Comparison of ENCODE assay signal across 21 cellular contexts in the genomic region with DNA sequence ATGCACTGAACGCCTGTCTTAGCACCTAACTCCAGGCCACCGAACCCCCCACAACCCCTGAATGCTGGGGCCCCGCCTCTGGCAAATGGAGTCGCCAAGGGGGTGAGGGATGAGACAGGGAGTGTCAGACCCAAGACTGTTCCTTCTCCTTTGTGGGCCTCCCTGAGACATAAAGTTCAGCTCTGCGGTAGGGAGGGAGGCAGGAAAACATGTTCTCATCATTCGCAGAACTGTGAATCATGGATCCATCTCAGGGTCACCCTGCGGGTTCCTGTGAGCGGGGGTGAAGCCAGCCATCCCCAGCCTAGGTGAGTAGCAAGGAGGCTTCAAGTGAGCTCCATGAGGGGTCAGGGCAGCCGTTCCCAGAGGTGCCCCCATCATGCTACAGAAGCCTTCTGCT. TPM values are rescaled to one million over a fixed set of nuclear protein-coding genes. Genes with fewer than 3 reads are reported as not detected.
DNase-seq lines count a peak whose midpoint lies in the region; ATAC-seq and TF ChIP-seq lines count a peak whose summit lies in the region.
"Had no signal": no experiment of that assay in that cellular context is flagged by ENCODE, and none has a peak within 500 bp of the region (broad histone marks: within the 10 kb centered on the region; RNA-seq: fewer than 3 reads in every experiment).

No MANE protein-coding gene starts in this region.

- H3K4me3 Mint-ChIP-seq in T-helper 1 cell treated with Interleukin-12 subunit alpha and Interleukin-12 subunit beta and Interleukin-4 antibody, amounts not matched to agents 30 μg/mL and 1 μg/mL, for 36 hours: peak overlapping the region; percentile 0
- H3K4me3 Mint-ChIP-seq: CD14-positive monocyte, mesothelial cell of epicardium had no signal

- H2AFZ ChIP-seq in neuronal stem cell (ENCODE audit: low read length): no peak overlapping the region
- H2AFZ ChIP-seq: hepatocyte had no signal

- H2BK120ac ChIP-seq in neuronal stem cell (ENCODE audit: low read depth, low read length): no peak overlapping the region

- H3K4me3 ChIP-seq in neuronal stem cell (ENCODE audit: low read length in 2 of 2): no peak overlapping the region
- no peak overlapping the region for H3K4me3 ChIP-seq in sigmoid colon
- H3K4me3 ChIP-seq: hepatocyte, right atrium auricular region had no signal

- no peak for ATAC-seq in HG03139 (IDR thresholded peaks at IDR 0.05; ENCODE audit: unreplicated experiment)

- no peak overlapping the region for H3K23ac ChIP-seq in neuronal stem cell (ENCODE audit: low read depth, low read length, poor library complexity)

- no peak overlapping the region for H3K4me2 ChIP-seq in neuronal stem cell (ENCODE audit: insufficient read depth, low read length, poor library complexity, severe bottlenecking)
- H3K4me2 ChIP-seq: hepatocyte had no signal

- no peak overlapping the region for H2BK5ac ChIP-seq in neuronal stem cell (ENCODE audit: low read length)

- no CpG with 5 or more reads among the region's 9 CpGs for WGBS in neuronal stem cell (ENCODE audit: extremely low coverage in 2 of 2, insufficient read length in 2 of 2, insufficient replicate concordance in 1 of 2), 2 donors
- 84 to 88% methylated on average over 9 of the region's 9 CpGs for WGBS in sigmoid colon, 2 donors

- no peak for TF ChIP-seq POLR2A in sigmoid colon (IDR thresholded peaks at IDR 0.05)

- H3K18ac ChIP-seq in neuronal stem cell (ENCODE audit: low read length): peak overlapping the region; percentile 69

- H3K4me1 ChIP-seq in neuronal stem cell (ENCODE audit: control insufficient read depth in 2 of 2, insufficient read depth in 1 of 2, low read depth in 1 of 2, low read length in 2 of 2) (peaks cover 0 to 6% of the 10 kb centered on the region in 2 donors), sigmoid colon (no peaks in the 10 kb centered on the region)
- H3K4me1 ChIP-seq: right atrium auricular region had no signal

- no peaks in the 10 kb centered on the region for H3K79me1 ChIP-seq in neuronal stem cell (ENCODE audit: low read depth, low read length)

- no peak overlapping the region for H3K4ac ChIP-seq in neuronal stem cell (ENCODE audit: low read length)

- no peak overlapping the region for H4K91ac ChIP-seq in neuronal stem cell (ENCODE audit: low read depth, low read length, poor library complexity)

- peak overlapping the region; percentile 97 for H3K27ac Mint-ChIP-seq in T-helper 1 cell treated with Interleukin-12 subunit alpha and Interleukin-12 subunit beta and Interleukin-4 antibody, amounts not matched to agents 30 μg/mL and 1 μg/mL, for 36 hours
- H3K27ac Mint-ChIP-seq: mesothelial cell of epicardium had no signal

- H3K27me3 ChIP-seq in neuronal stem cell (ENCODE audit: control insufficient read depth in 3 of 3, insufficient read depth in 3 of 3, low read depth in 1 of 3, low read length in 3 of 3): peaks cover 0 to 56% (median 2%) of the 10 kb centered on the region in 3 experiments
- peaks cover 0 to 40% (median 0%) of the 10 kb centered on the region in 3 donors for H3K27me3 ChIP-seq in sigmoid colon
- H3K27me3 ChIP-seq: hepatocyte, right atrium auricular region had no signal

- H2BK12ac ChIP-seq in neuronal stem cell (ENCODE audit: low read length): no peak overlapping the region

- TF ChIP-seq EP300 in sigmoid colon (IDR thresholded peaks at IDR 0.05): no peak

- intact Hi-C loops in sigmoid colon (cut with DNase I): no loop called here

- H3K27me3 Mint-ChIP-seq in T-helper 1 cell treated with Interleukin-12 subunit alpha and Interleukin-12 subunit beta and Interleukin-4 antibody, amounts not matched to agents 30 μg/mL and 1 μg/mL, for 36 hours (ENCODE audit: low read depth): no peaks in the 10 kb centered on the region

- H3K14ac ChIP-seq in neuronal stem cell (ENCODE audit: low read length): no peak overlapping the region

- H2AK5ac ChIP-seq in neuronal stem cell (ENCODE audit: low read depth, low read length): peak overlapping the region; percentile 81

- H3K9me3 Mint-ChIP-seq in T-helper 1 cell treated with Interleukin-12 subunit alpha and Interleukin-12 subunit beta and Interleukin-4 antibody, amounts not matched to agents 30 μg/mL and 1 μg/mL, for 36 hours: no peaks in the 10 kb centered on the region
- H3K9me3 Mint-ChIP-seq: mesothelial cell of epicardium had no signal

- TF ChIP-seq CTCF in sigmoid colon (IDR thresholded peaks at IDR 0.05): no peak

- H2BK15ac ChIP-seq in neuronal stem cell (ENCODE audit: low read length): no peak overlapping the region

- H3K4me1 Mint-ChIP-seq in T-helper 1 cell treated with Interleukin-12 subunit alpha and Interleukin-12 subunit beta and Interleukin-4 antibody, amounts not matched to agents 30 μg/mL and 1 μg/mL, for 36 hours (ENCODE audit: low read depth): peaks cover 57% of the 10 kb centered on the region

- H3K36me3 ChIP-seq in neuronal stem cell (replicated peaks in 1 of 2; ENCODE audit: control insufficient read depth in 2 of 2, insufficient read depth in 2 of 2, low read length in 2 of 2) (no peaks in the 10 kb centered on the region), sigmoid colon (no peaks in the 10 kb centered on the region)
- H3K36me3 ChIP-seq: right atrium auricular region, WERI-Rb-1 had no signal

- peak overlapping the region; percentile 38 for H3K9ac ChIP-seq in neuronal stem cell (ENCODE audit: low read depth, low read length, poor library complexity)

- H4K8ac ChIP-seq in neuronal stem cell (ENCODE audit: low read depth, low read length): no peak overlapping the region

- H3K9me3 ChIP-seq in neuronal stem cell (replicated peaks in 1 of 2; ENCODE audit: control insufficient read depth in 2 of 2, insufficient read depth in 1 of 2, low read depth in 1 of 2, low read length in 2 of 2) (no peaks in the 10 kb centered on the region), sigmoid colon (no peaks in the 10 kb centered on the region)
- H3K9me3 ChIP-seq: right atrium auricular region had no signal

- H3K27ac ChIP-seq in neuronal stem cell (replicated peaks; ENCODE audit: low read length): no peak overlapping the region
- no peak overlapping the region for H3K27ac ChIP-seq in sigmoid colon
- H3K27ac ChIP-seq: hepatocyte, right atrium auricular region, RWPE1, WERI-Rb-1 had no signal

- DNase-seq in activated CD4-positive, alpha-beta T cell treated with anti-CD3 and anti-CD28 coated beads for 4 hours: peak; percentile 32 to 46
- no peak for DNase-seq in activated CD4-positive, alpha-beta T cell treated with anti-CD3 and anti-CD28 coated beads, Interleukin-2, amount 50 U/mL, for 1 hour
- DNase-seq in activated T-helper 9 cell treated with anti-CD3 and anti-CD28 coated beads, Interleukin-2, amount 50 U/mL, for 16 hours (ENCODE audit: low read depth): peak; percentile 34
- DNase-seq in neuronal stem cell (ENCODE audit: low spot score) (no peak), sigmoid colon (no peak), activated gamma-delta T cell (lab: John Stamatoyannopoulos, UW) (no peak)
- DNase-seq: effector memory CD4-positive, alpha-beta T cell; H7; kidney glomerular epithelial cell; NCI-H226; NK-92 treated with Interleukin-12 subunit alpha and Interleukin-12 subunit beta, amount 100 ng/mL, for 24 hours; nucleus accumbens; WERI-Rb-1 had no signal

- H3K36me3 Mint-ChIP-seq in T-helper 1 cell treated with Interleukin-12 subunit alpha and Interleukin-12 subunit beta and Interleukin-4 antibody, amounts not matched to agents 30 μg/mL and 1 μg/mL, for 36 hours (ENCODE audit: low read depth): peaks cover 7% of the 10 kb centered on the region
- H3K36me3 Mint-ChIP-seq: CD14-positive monocyte, mesothelial cell of epicardium had no signal

RNA-seq across cellular contexts. Expression of a gene that starts 27.3 kb away (rescaled TPM):
- polyA plus RNA-seq in neuronal stem cell (2013, experiment 1 of 2): 0.01 TPM
- polyA plus RNA-seq in neuronal stem cell (2013, experiment 2 of 2): not detected
- total RNA-seq in sigmoid colon: not detected
- polyA plus RNA-seq in sigmoid colon: 1 to 10 TPM in 1 of 3 donors, under 1 TPM in 1, not detected in 1; 0.79 to 1.8 TPM
- total RNA-seq: cardiac septum, H7, mesothelial cell of epicardium, right atrium auricular region had no signal
- polyA plus RNA-seq: CD14-positive monocyte had no signal

RNA-seq across cellular contexts. Expression of a gene that starts 30.7 kb away (rescaled TPM):
- polyA plus RNA-seq in neuronal stem cell (2013, experiment 1 of 2): 46.3 TPM
- polyA plus RNA-seq in neuronal stem cell (2013, experiment 2 of 2): 47.4 TPM
- 10 to 100 TPM; 17.8 to 49.0 (median 24.0) TPM for total RNA-seq in sigmoid colon
- 10 to 100 TPM; 23.4 to 55.5 (median 48.4) TPM for polyA plus RNA-seq in sigmoid colon

Comparison
In these comparisons a context has a peak if more than half of its experiments do, and no peak if none do; other contexts are left out.
1. DNase-seq: peak in activated CD4-positive, alpha-beta T cell treated with anti-CD3 and anti-CD28 coated beads for 4 hours (2 of 2) and activated T-helper 9 cell treated with anti-CD3 and anti-CD28 coated beads, Interleukin-2, amount 50 U/mL, for 16 hours (single experiment); none in activated CD4-positive, alpha-beta T cell treated with anti-CD3 and anti-CD28 coated beads, Interleukin-2, amount 50 U/mL, for 1 hour (single experiment), neuronal stem cell (single experiment), sigmoid colon (single experiment) and activated gamma-delta T cell (single experiment).